Comparison of ENCODE assay signal across 1 cellular context in the genomic region with DNA sequence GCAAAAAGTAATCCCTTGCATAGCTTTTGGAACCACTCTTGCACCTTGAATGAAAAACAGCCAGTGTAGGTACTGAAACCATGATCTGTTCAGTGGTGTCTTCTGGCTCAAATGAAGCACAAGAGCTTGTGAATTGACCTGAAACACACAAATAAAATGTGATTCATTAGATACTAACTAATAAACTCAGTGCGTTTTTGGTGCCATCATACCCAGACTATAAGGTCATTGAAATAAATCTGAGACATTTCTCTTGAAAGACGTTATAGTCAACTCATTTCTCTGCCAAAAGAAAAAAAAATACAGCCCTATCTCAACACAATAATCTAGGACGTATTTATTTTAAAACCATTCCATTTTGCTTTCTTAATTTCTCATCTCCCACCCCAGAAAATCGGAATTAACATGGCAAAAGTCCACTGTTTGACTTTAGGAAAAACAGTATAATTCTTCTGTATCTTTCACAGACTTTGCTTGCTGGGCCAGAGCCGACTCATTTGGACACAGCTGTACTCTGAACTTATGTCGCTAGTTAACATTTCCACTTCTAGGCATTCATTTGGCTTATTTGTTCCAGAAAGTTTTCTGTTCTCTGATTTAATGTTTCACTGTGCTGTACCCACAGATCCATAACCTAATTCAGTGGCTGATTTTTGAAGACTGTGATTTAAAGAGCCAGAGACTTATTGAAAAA.
TF ChIP-seq lines count a peak whose summit lies in the region.

No MANE protein-coding gene starts in this region.

TF ChIP-seq in IMR-90, 13 proteins besides CTCF, POLR2A, EP300 and RAD21:
- no peak for TF ChIP-seq MXI1 (IDR thresholded peaks at IDR 0.05; ENCODE audit: borderline replicate concordance, low read depth, low read length)
- TF ChIP-seq, protein P1, sequence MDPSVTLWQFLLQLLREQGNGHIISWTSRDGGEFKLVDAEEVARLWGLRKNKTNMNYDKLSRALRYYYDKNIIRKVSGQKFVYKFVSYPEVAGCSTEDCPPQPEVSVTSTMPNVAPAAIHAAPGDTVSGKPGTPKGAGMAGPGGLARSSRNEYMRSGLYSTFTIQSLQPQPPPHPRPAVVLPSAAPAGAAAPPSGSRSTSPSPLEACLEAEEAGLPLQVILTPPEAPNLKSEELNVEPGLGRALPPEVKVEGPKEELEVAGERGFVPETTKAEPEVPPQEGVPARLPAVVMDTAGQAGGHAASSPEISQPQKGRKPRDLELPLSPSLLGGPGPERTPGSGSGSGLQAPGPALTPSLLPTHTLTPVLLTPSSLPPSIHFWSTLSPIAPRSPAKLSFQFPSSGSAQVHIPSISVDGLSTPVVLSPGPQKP (IDR thresholded peaks at IDR 0.05; ENCODE audit: borderline replicate concordance, low read depth, low read length), result no peak
- TF ChIP-seq CEBPB (IDR thresholded peaks at IDR 0.05; ENCODE audit: low read depth, low read length), result no peak
- TF ChIP-seq FOS (IDR thresholded peaks at IDR 0.05; ENCODE audit: low read depth, low read length), result no peak
- no peak for TF ChIP-seq MAZ (IDR thresholded peaks at IDR 0.05; ENCODE audit: borderline replicate concordance, low read depth, low read length)
- TF ChIP-seq NFE2L2 (IDR thresholded peaks at IDR 0.05; ENCODE audit: low read depth, low read length), result no peak
- TF ChIP-seq CHD1 (IDR thresholded peaks at IDR 0.05; ENCODE audit: low read depth, low read length), result no peak
- TF ChIP-seq BHLHE40 (IDR thresholded peaks at IDR 0.05; ENCODE audit: low read depth, low read length), result no peak
- no peak for TF ChIP-seq SMC3 (IDR thresholded peaks at IDR 0.05; ENCODE audit: low read depth, low read length)
- TF ChIP-seq, protein P2, sequence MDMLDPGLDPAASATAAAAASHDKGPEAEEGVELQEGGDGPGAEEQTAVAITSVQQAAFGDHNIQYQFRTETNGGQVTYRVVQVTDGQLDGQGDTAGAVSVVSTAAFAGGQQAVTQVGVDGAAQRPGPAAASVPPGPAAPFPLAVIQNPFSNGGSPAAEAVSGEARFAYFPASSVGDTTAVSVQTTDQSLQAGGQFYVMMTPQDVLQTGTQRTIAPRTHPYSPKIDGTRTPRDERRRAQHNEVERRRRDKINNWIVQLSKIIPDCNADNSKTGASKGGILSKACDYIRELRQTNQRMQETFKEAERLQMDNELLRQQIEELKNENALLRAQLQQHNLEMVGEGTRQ (IDR thresholded peaks at IDR 0.05; ENCODE audit: low read depth, low read length), result no peak
- no peak for TF ChIP-seq RCOR1 (IDR thresholded peaks at IDR 0.05; ENCODE audit: insufficient replicate concordance, low read length)
- no peak for TF ChIP-seq RFX5 (IDR thresholded peaks at IDR 0.05; ENCODE audit: low read depth, low read length)
- no peak for TF ChIP-seq MAFK (IDR thresholded peaks at IDR 0.05; ENCODE audit: low read depth, low read length)
TF ChIP-seq in IMR-90: peak in this region for 0.
